In the genomic region with DNA sequence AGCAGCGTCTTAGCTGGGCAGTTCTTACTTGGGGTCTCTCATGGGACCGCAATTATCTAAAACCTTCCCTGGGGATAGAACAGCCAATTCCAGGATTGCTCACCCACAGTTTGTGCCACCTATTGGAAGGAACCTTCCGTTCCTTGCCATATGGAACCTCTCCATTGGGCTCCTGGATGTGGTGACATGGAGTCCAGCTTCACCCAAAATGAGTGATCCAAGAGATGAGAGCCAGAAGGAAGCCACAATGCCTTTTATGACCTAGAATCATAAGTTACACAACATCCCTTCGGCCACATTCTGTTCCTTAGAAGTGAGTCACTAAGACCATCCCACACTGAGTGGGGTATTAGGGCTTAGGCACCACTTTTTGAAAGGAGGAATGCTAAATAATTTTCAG, we compare ENCODE assay signal across 11 cellular contexts.
A peak's percentile ranks its signal among the peaks of the same experiment; 100 is the strongest.
DNase-seq lines count a peak whose midpoint lies in the region; ATAC-seq and TF ChIP-seq lines count a peak whose summit lies in the region.
"Had no signal": no experiment of that assay in that cellular context is flagged by ENCODE, and none has a peak within 500 bp of the region (broad histone marks: within the 10 kb centered on the region; RNA-seq: fewer than 3 reads in every experiment).

No MANE protein-coding gene starts in this region.

- no peaks in the 10 kb centered on the region for H3K79me2 ChIP-seq in mammary epithelial cell (ENCODE audit: insufficient read depth, low read length)

- H3K4me3 ChIP-seq in AG10803 (ENCODE audit: low read length) = no peak overlapping the region
- H3K4me3 ChIP-seq in mammary epithelial cell (replicated peaks in 1 of 3; ENCODE audit: insufficient read depth in 1 of 3, low read depth in 2 of 3, low read length in 3 of 3) = no peak overlapping the region
- H3K4me3 ChIP-seq in mucosa of descending colon = no peak overlapping the region

- H3K36me3 ChIP-seq in mammary epithelial cell (ENCODE audit: insufficient read depth, low read length) (no peaks in the 10 kb centered on the region), mucosa of descending colon (ENCODE audit: low read depth) (no peaks in the 10 kb centered on the region)

- H3K9me3 ChIP-seq in mammary epithelial cell (replicated peaks; ENCODE audit: insufficient read depth, low read length) (no peaks in the 10 kb centered on the region), mucosa of descending colon (no peaks in the 10 kb centered on the region)

- intact Hi-C loops in mammary epithelial cell (cut with micrococcal nuclease) = no loop called here
- intact Hi-C loops in mucosa of descending colon (cut with DNase I, micrococcal nuclease) = no loop called here

- CTCF ChIA-PET in mammary epithelial cell (lab: Charles Lee; ENCODE audit: low non-redundant PET) = no interaction called here

- no peaks in the 10 kb centered on the region for H3K27me3 ChIP-seq in mammary epithelial cell (ENCODE audit: insufficient read depth, low read length)

- no peak overlapping the region for H3K27ac ChIP-seq in mammary epithelial cell (ENCODE audit: insufficient read depth, low read depth, low read length)
- H3K27ac ChIP-seq: VCaP had no signal

- ATAC-seq in mucosa of descending colon (peak; percentile 64), GM21528 (IDR thresholded peaks at IDR 0.05; ENCODE audit: low FRiP score, unreplicated experiment) (no peak), GM21825 (IDR thresholded peaks at IDR 0.05; ENCODE audit: unreplicated experiment) (no peak)

- no peak overlapping the region for H3K4me2 ChIP-seq in mammary epithelial cell (ENCODE audit: insufficient read depth, low read depth, low read length)

- dilution Hi-C loops in mammary epithelial cell (cut with HindIII; ENCODE audit: low sequenced_read_pairs) = loop anchor here (5.0 kb wide), 1 partner anchor 63 kb away; no protein-coding TSS in a partner anchor

- H4K20me1 ChIP-seq in mammary epithelial cell (ENCODE audit: insufficient read depth, low read length) = no peaks in the 10 kb centered on the region

- 45% methylated on average over 4 of the region's 4 CpGs for WGBS in mammary epithelial cell (ENCODE audit: low coverage, missing lambda C conversion rate)

- in situ Hi-C loops in mammary epithelial cell (cut with MboI; ENCODE audit: low sequenced_read_pairs in 2 of 2) = no loop called here

- peak overlapping the region; percentile 3 for H2AFZ ChIP-seq in mammary epithelial cell (ENCODE audit: low read depth, low read length)

- H3K4me1 ChIP-seq in mammary epithelial cell (ENCODE audit: insufficient read depth, low read length) = peaks cover 16% of the 10 kb centered on the region
- peaks cover 9% of the 10 kb centered on the region for H3K4me1 ChIP-seq in mucosa of descending colon (ENCODE audit: low read depth)

- TF ChIP-seq CTCF in AG10803 (conservative IDR thresholded peaks at IDR 0.05; ENCODE audit: low read length) (peak; percentile 26; the same call in 1 of the 2 replicates), mammary epithelial cell (conservative IDR thresholded peaks at IDR 0.05 in 1 of 2, IDR thresholded peaks at IDR 0.05 in 1 of 2; ENCODE audit: extremely low read depth in 1 of 2, insufficient read depth in 1 of 2, low read depth in 1 of 2, low read length in 2 of 2) (no peak), mucosa of descending colon (IDR thresholded peaks at IDR 0.05) (no peak)

- no TSS peak for BruUV-seq in mammary epithelial cell (replicated peaks; lab: Mats Ljungman, UMichigan)

- DNase-seq in AG10803 (ENCODE audit: low read depth) = peak; percentile 94
- DNase-seq in LHCN-M2 (ENCODE audit: low read depth) = peak; percentile 95
- DNase-seq in mammary epithelial cell = peak; percentile 52
- no peak for DNase-seq in mucosa of descending colon
- DNase-seq in stimulated activated CD4-positive, alpha-beta T cell treated with anti-CD3 and anti-CD28 coated beads, Interleukin-12 subunit alpha, Interleukin-12 subunit beta, amount 100 ng/mL, for 4 hours = no peak
- no peak for DNase-seq in GDM1 (lab: John Stamatoyannopoulos, UW)
- DNase-seq: cortex of kidney, NCI-H1694 treated with DMSO at 0.1 percent for 48 hours had no signal

- no peak overlapping the region for H3K9ac ChIP-seq in mammary epithelial cell (ENCODE audit: insufficient read depth, low read length)

Comparison
In these comparisons a context has a peak if more than half of its experiments do, and no peak if none do; other contexts are left out.
1. DNase-seq: peak in AG10803 (single experiment), LHCN-M2 (single experiment) and mammary epithelial cell (single experiment); none in mucosa of descending colon (0 of 3), stimulated activated CD4-positive, alpha-beta T cell treated with anti-CD3 and anti-CD28 coated beads, Interleukin-12 subunit alpha, Interleukin-12 subunit beta, amount 100 ng/mL, for 4 hours (single experiment) and GDM1 (single experiment).